17 cellular contexts compared by ENCODE assay signal in genomic region chr1:57272601-57273000, GRCh38.
DNase-seq lines count a peak whose midpoint lies in the region; ATAC-seq and TF ChIP-seq lines count a peak whose summit lies in the region.
"Had no signal": no experiment of that assay in that cellular context is flagged by ENCODE, and none has a peak within 500 bp of the region (broad histone marks: within the 10 kb centered on the region; RNA-seq: fewer than 3 reads in every experiment).

No MANE protein-coding gene starts in this region.

- no TSS peak for BruUV-seq in A673 (replicated peaks; lab: Mats Ljungman, UMichigan)
- no TSS peak for BruUV-seq in Calu3 (replicated peaks; lab: Mats Ljungman, UMichigan)

- POLR2A ChIA-PET in A673 (lab: Charles Lee; ENCODE audit: low non-redundant PET) = no interaction called here

- no peaks in the 10 kb centered on the region for H3K9me3 ChIP-seq in A673 (ENCODE audit: low read depth, low read length, poor library complexity, severe bottlenecking)

- no peak for DNase-seq in A673 (ENCODE audit: low spot score)
- peak; percentile 86 for DNase-seq in NCI-H82 (lab: John Stamatoyannopoulos, UW)
- no peak for DNase-seq in AG20443 (ENCODE audit: low spot score)
- DNase-seq in Calu3 = no peak
- DNase-seq: ACHN; CD4-positive, alpha-beta T cell; CD8-positive, alpha-beta memory T cell; DMS53; DMS79 treated with DMSO at 0.1 percent for 48 hours; GF-D8; H7; HCEC 1CT had no signal

- no peak overlapping the region for H3K4me3 ChIP-seq in A673 (ENCODE audit: low read depth, low read length, poor library complexity, severe bottlenecking)
- H3K4me3 ChIP-seq: GM23248 had no signal

- no peaks in the 10 kb centered on the region for H3K4me1 Mint-ChIP-seq in Calu3 (ENCODE audit: low read depth, unreplicated experiment)
- H3K4me1 Mint-ChIP-seq: CD14-positive monocyte; CD8-positive, alpha-beta memory T cell had no signal

- H3K4me3 Mint-ChIP-seq in Calu3 (ENCODE audit: low read depth, unreplicated experiment) = no peak overlapping the region
- H3K4me3 Mint-ChIP-seq: CD14-positive monocyte; CD4-positive, alpha-beta T cell; CD8-positive, alpha-beta memory T cell had no signal

- H3K27ac ChIP-seq in A673 (ENCODE audit: low read depth, low read length, poor library complexity, severe bottlenecking) (peak overlapping the region; percentile 15), angular gyrus (ENCODE audit: low read depth, low read length) (peak overlapping the region; percentile 32)
- H3K27ac ChIP-seq: 22Rv1, GM23248 had no signal

- intact Hi-C loops in A673 (cut with micrococcal nuclease; ENCODE audit: unreplicated experiment) (loop anchor here (2.0 kb wide), 1 partner anchor 432 kb away; no protein-coding TSS in a partner anchor), Calu3 (cut with micrococcal nuclease; ENCODE audit: unreplicated experiment) (no loop called here)

- H3K36me3 Mint-ChIP-seq in Calu3 (ENCODE audit: insufficient read depth, unreplicated experiment) = no peaks in the 10 kb centered on the region
- H3K36me3 Mint-ChIP-seq: CD14-positive monocyte; CD8-positive, alpha-beta memory T cell had no signal

- peaks cover 5% of the 10 kb centered on the region for H3K9me3 Mint-ChIP-seq in Calu3 (ENCODE audit: low read depth, unreplicated experiment)
- H3K9me3 Mint-ChIP-seq: CD4-positive, alpha-beta T cell; CD8-positive, alpha-beta memory T cell had no signal

- no peaks in the 10 kb centered on the region for H3K36me3 ChIP-seq in A673 (ENCODE audit: insufficient read depth, low read length, poor library complexity, severe bottlenecking)

- peaks cover 77% of the 10 kb centered on the region for H3K4me1 ChIP-seq in A673 (ENCODE audit: insufficient read depth, low read length, poor library complexity, severe bottlenecking)

- ATAC-seq in GM18502 (IDR thresholded peaks at IDR 0.05; ENCODE audit: poor library complexity, unreplicated experiment) = no peak

- no peaks in the 10 kb centered on the region for H3K27me3 Mint-ChIP-seq in Calu3 (ENCODE audit: unreplicated experiment)
- H3K27me3 Mint-ChIP-seq: CD8-positive, alpha-beta memory T cell had no signal

- H3K27ac Mint-ChIP-seq in Calu3 (ENCODE audit: unreplicated experiment) = no peak overlapping the region
- H3K27ac Mint-ChIP-seq: CD14-positive monocyte; CD4-positive, alpha-beta T cell had no signal

- no peaks in the 10 kb centered on the region for H3K27me3 ChIP-seq in A673 (replicated peaks; ENCODE audit: insufficient read depth, low read depth, low read length, poor library complexity)

- CTCF ChIA-PET in A673 (lab: Charles Lee) = no interaction called here
- CTCF ChIA-PET in Calu3 (lab: Charles Lee) = interaction anchor here (0.7 kb wide), 1 partner anchor 441 kb away, joined by 3 read pairs; no protein-coding TSS in a partner anchor

- no peak for TF ChIP-seq CTCF in A673 (conservative IDR thresholded peaks at IDR 0.05; ENCODE audit: low read depth, low read length)
- TF ChIP-seq CTCF in Calu3 (IDR thresholded peaks at IDR 0.05; ENCODE audit: unreplicated experiment) = no peak
